Comparison of ENCODE assay signal across 15 cellular contexts in genomic region chr7:1121886-1122831, GRCh38. TPM values are rescaled to one million over a fixed set of nuclear protein-coding genes. Genes with fewer than 3 reads are reported as not detected.
DNase-seq lines count a peak whose midpoint lies in the region; ATAC-seq, FAIRE-seq and TF ChIP-seq lines count a peak whose summit lies in the region.
"Had no signal": no experiment of that assay in that cellular context is flagged by ENCODE, and none has a peak within 500 bp of the region (broad histone marks: within the 10 kb centered on the region; RNA-seq: fewer than 3 reads in every experiment).

No MANE protein-coding gene starts in this region.

- H3F3A ChIP-seq in Loucy (ENCODE audit: low read depth) = peaks cover 3% of the 10 kb centered on the region; the same call in 1 of the 2 replicates

- intact Hi-C loops in HepG2 (cut with micrococcal nuclease; ENCODE audit: unreplicated experiment) = no loop called here
- intact Hi-C loops in stomach (cut with DNase I; ENCODE audit: low total_unique reads) = no loop called here

- H3K4me2 ChIP-seq in Loucy (ENCODE audit: low read depth, low read length, poor library complexity, severe bottlenecking) (no peak overlapping the region), HepG2 (ENCODE audit: low read depth, low read length) (no peak overlapping the region)

- H3K79me2 ChIP-seq in Loucy (ENCODE audit: insufficient read depth, low read length) (no peaks in the 10 kb centered on the region), HepG2 (ENCODE audit: insufficient read depth, low read length) (peaks cover 18% of the 10 kb centered on the region)

- BruUV-seq in HepG2 (replicated peaks; lab: Mats Ljungman, UMichigan) = no TSS peak

- H3K9me3 ChIP-seq in Loucy (ENCODE audit: insufficient read depth, low read depth, low read length) (no peaks in the 10 kb centered on the region), HepG2 (ENCODE audit: low read length) (no peaks in the 10 kb centered on the region), stomach (no peaks in the 10 kb centered on the region)

- POLR2A ChIA-PET in HepG2 (lab: Yijun Ruan, JAX) = interaction anchor here (1.4 kb wide), 1 partner anchor 35 kb away, joined by 4 read pairs; no protein-coding TSS in a partner anchor

- H3K4me1 Mint-ChIP-seq in chondrocyte (ENCODE audit: low read depth) = peaks cover 43% of the 10 kb centered on the region

- FAIRE-seq in HepG2 (lab: Jason Lieb, UNC) = no peak
- FAIRE-seq: keratinocyte had no signal

- H4K20me1 ChIP-seq in Loucy (ENCODE audit: insufficient read depth, low read length, poor library complexity, severe bottlenecking) (no peaks in the 10 kb centered on the region), HepG2 (ENCODE audit: insufficient read depth, low read length) (no peaks in the 10 kb centered on the region)

- H3K27me3 ChIP-seq in Loucy (ENCODE audit: insufficient read depth, low read length, poor library complexity, severe bottlenecking) (no peaks in the 10 kb centered on the region), HepG2 (ENCODE audit: control insufficient read depth in 1 of 2, insufficient read depth in 2 of 2, low read length in 2 of 2) (no peaks in the 10 kb centered on the region), stomach (no peaks in the 10 kb centered on the region)

- H3K27ac ChIP-seq in HepG2 (ENCODE audit: extremely low read length, insufficient read depth, low read length) (no peak overlapping the region), stomach (peak overlapping the region in 3 of 5 donors; percentile 43 to 87 (median 86)), coronary artery (no peak overlapping the region)

- DNase-seq in chondrocyte (ENCODE audit: low spot score) (peak; percentile 72), HepG2 (ENCODE audit: low spot score) (no peak), stomach (no peak), coronary artery (ENCODE audit: low spot score) (no peak)
- no peak for DNase-seq in stimulated activated naive CD4-positive, alpha-beta T cell (lab: John Stamatoyannopoulos, UW)
- DNase-seq: activated CD4-positive, alpha-beta T cell treated with anti-CD3 and anti-CD28 coated beads, Interleukin-2, amount 50 U/mL, for 4 hours; activated T-cell treated with anti-CD3 and anti-CD28 coated beads, Interleukin-2, amount 50 U/mL, for 24 hours; C1 segment of cervical spinal cord; cerebellar nuclear complex; NCI-H1694 treated with DMSO at 0.1 percent for 48 hours had no signal

- no peak for TF ChIP-seq RAD21 in HepG2 (CRISPR knock-in tag; IDR thresholded peaks at IDR 0.05)

- H3K36me3 ChIP-seq in Loucy (ENCODE audit: insufficient read depth, low read length) (no peaks in the 10 kb centered on the region; the same call in 1 of the 2 replicates), HepG2 (replicated peaks in 1 of 2; ENCODE audit: control insufficient read depth in 1 of 2, insufficient read depth in 2 of 2, low read length in 2 of 2) (peaks cover 11 to 30% of the 10 kb centered on the region in 2 experiments; a peak in 4 of 5 replicates), stomach (peaks cover 0 to 20% (median 8%) of the 10 kb centered on the region in 4 donors)

- H3K9ac ChIP-seq in Loucy (ENCODE audit: low read depth, low read length, poor library complexity, severe bottlenecking) (peak overlapping the region; percentile 17), HepG2 (ENCODE audit: insufficient read depth, low read depth, low read length) (no peak overlapping the region)

- TF ChIP-seq EP300 in HepG2 (IDR thresholded peaks at IDR 0.05; ENCODE audit: low read depth in 2 of 2, low read length in 2 of 2) = no peak
- TF ChIP-seq EP300 in HepG2 (CRISPR knock-in tag; IDR thresholded peaks at IDR 0.05; ENCODE audit: borderline replicate concordance) = no peak
- no peak for TF ChIP-seq EP300 in stomach (IDR thresholded peaks at IDR 0.05)

- WGBS in HepG2 (ENCODE audit: low lambda C conversion rate) = 98% methylated on average over 9 of the region's 28 CpGs
- WGBS in stomach, 5 donors = 81 to 87% (median 86%) methylated on average over 20 to 28 of the region's 28 CpGs

- in situ Hi-C loops in HepG2 (cut with HindIII; ENCODE audit: extremely low pct_ligation_motif_present, low pct_unique_long_range_greater_than_20kb) = no loop called here

- peaks cover 5% of the 10 kb centered on the region for H3K4me1 ChIP-seq in Loucy (ENCODE audit: insufficient read depth, low read length, poor library complexity, severe bottlenecking)
- H3K4me1 ChIP-seq in HepG2 (ENCODE audit: insufficient read depth, low read length) = no peaks in the 10 kb centered on the region
- peaks cover 16 to 33% (median 28%) of the 10 kb centered on the region in 4 donors for H3K4me1 ChIP-seq in stomach

- no peak for TF ChIP-seq CTCF in Loucy (conservative IDR thresholded peaks at IDR 0.05; ENCODE audit: low read length)
- TF ChIP-seq CTCF in chondrocyte (IDR thresholded peaks at IDR 0.05) = no peak
- TF ChIP-seq CTCF in HepG2 (CRISPR knock-in tag; IDR thresholded peaks at IDR 0.05) = no peak
- TF ChIP-seq CTCF in stomach (IDR thresholded peaks at IDR 0.05) = no peak
- no peak for TF ChIP-seq CTCF in coronary artery (IDR thresholded peaks at IDR 0.05)

- H2AFZ ChIP-seq in Loucy (ENCODE audit: low read length) (no peak overlapping the region), HepG2 (ENCODE audit: low read length) (no peak overlapping the region)

- no peak overlapping the region for H3K4me3 Mint-ChIP-seq in chondrocyte (ENCODE audit: unreplicated experiment)
- H3K4me3 Mint-ChIP-seq: activated T-cell treated with anti-CD3 and anti-CD28 coated beads, Interleukin-2, amount 50 U/mL, for 24 hours had no signal

- H3K9me3 Mint-ChIP-seq in chondrocyte (ENCODE audit: low read depth) = no peaks in the 10 kb centered on the region

- H3K9me2 ChIP-seq in Loucy (replicated peaks; ENCODE audit: low read depth, low read length) = no peaks in the 10 kb centered on the region

- CTCF ChIA-PET in HepG2 (lab: Yijun Ruan, JAX; ENCODE audit: low intra/inter-chr PET ratio, low total read pairs) = interaction anchor here (2.2 kb wide), 1 partner anchor 35 kb away, joined by 10 read pairs; no protein-coding TSS in a partner anchor

- ATAC-seq in HepG2 (no peak), HG03095 (IDR thresholded peaks at IDR 0.05; ENCODE audit: unreplicated experiment) (no peak), HG03469 (IDR thresholded peaks at IDR 0.05; ENCODE audit: unreplicated experiment) (no peak)
- ATAC-seq: SK-N-SH treated with all-trans-retinoic acid at 6 μM for 48 hours had no signal

- H3K36me3 Mint-ChIP-seq in chondrocyte (ENCODE audit: low read depth) = peaks cover 4% of the 10 kb centered on the region

- H3K4me3 ChIP-seq in Loucy (ENCODE audit: low read length, poor library complexity, severe bottlenecking) = no peak overlapping the region
- no peak overlapping the region for H3K4me3 ChIP-seq in HepG2 (replicated peaks in 1 of 3; ENCODE audit: insufficient read depth in 1 of 3, low read depth in 2 of 3, low read length in 3 of 3)
- H3K4me3 ChIP-seq in stomach = no peak overlapping the region
- no peak overlapping the region for H3K4me3 ChIP-seq in coronary artery

- TF ChIP-seq POLR2A in HepG2 (IDR thresholded peaks at IDR 0.05; ENCODE audit: insufficient read depth in 1 of 2, low read depth in 2 of 2, low read length in 2 of 2) (no peak), stomach (IDR thresholded peaks at IDR 0.05) (no peak)

- H3K27ac Mint-ChIP-seq in chondrocyte (ENCODE audit: unreplicated experiment) = peak overlapping the region; percentile 49
- H3K27ac Mint-ChIP-seq: activated T-cell treated with anti-CD3 and anti-CD28 coated beads, Interleukin-2, amount 50 U/mL, for 24 hours had no signal

- H3K27me3 Mint-ChIP-seq in chondrocyte (ENCODE audit: low read depth) = no peaks in the 10 kb centered on the region
- H3K27me3 Mint-ChIP-seq: activated T-cell treated with anti-CD3 and anti-CD28 coated beads, Interleukin-2, amount 50 U/mL, for 24 hours had no signal

RNA-seq across cellular contexts. Expression of gene GPER1, which starts 34.2 kb away (rescaled TPM):
- total RNA-seq in chondrocyte (5.7 to 9.9 TPM (median 9.5 TPM) in 3 replicates), HepG2 (2016; rRNA removed; fragmentation: Illumina TruSeq; extraction: Trizol) (15.2 and 19.7 TPM in 2 replicates), stomach (10 to 100 TPM in 2 of 5 donors, 1 to 10 TPM in 1, under 1 TPM in 1, not detected in 1; 0.58 to 18.3 (median 9.7) TPM)
- 11.8 and 14.0 TPM in 2 replicates for total RNA-seq in HepG2 (2016; cell fraction: cytosol; rRNA removed; fragmentation: Illumina TruSeq; extraction: Trizol; ENCODE audit: low read depth)
- total RNA-seq in HepG2 (2016; cell fraction: insoluble cytoplasmic fraction; rRNA removed; fragmentation: Illumina TruSeq; extraction: Trizol) = 14.3 and 19.8 TPM in 2 replicates
- total RNA-seq in HepG2 (2016; cell fraction: membrane; rRNA removed; fragmentation: Illumina TruSeq; extraction: Trizol) = 22.2 and 30.5 TPM in 2 replicates
- 13.6 and 15.7 TPM in 2 replicates for total RNA-seq in HepG2 (2016; cell fraction: nucleus; rRNA removed; fragmentation: Illumina TruSeq; extraction: Trizol)
- polyA plus RNA-seq in HepG2 (2011; rRNA removed) (12.7 and 16.4 TPM in 2 replicates), stomach (10 to 100 TPM; 21.9 to 31.2 (median 26.0) TPM)
- 14.9 and 19.2 TPM in 2 replicates for polyA plus RNA-seq in HepG2 (2011; cell fraction: cytosol; rRNA removed)
- polyA plus RNA-seq in HepG2 (2011; cell fraction: nucleus; rRNA removed) = 55.4 and 63.5 TPM in 2 replicates
- 10.5 and 10.7 TPM in 2 replicates for polyA plus RNA-seq in HepG2 (2012)
- polyA plus RNA-seq in HepG2 (2016; cell fraction: cytosol; fragmentation: Illumina TruSeq; extraction: Trizol; ENCODE audit: low read depth) = 9.9 and 11.3 TPM in 2 replicates
- polyA plus RNA-seq in HepG2 (2016; cell fraction: insoluble cytoplasmic fraction; fragmentation: Illumina TruSeq; extraction: Trizol; ENCODE audit: low read depth) = 17.5 and 21.3 TPM in 2 replicates
- 22.0 and 22.5 TPM in 2 replicates for polyA plus RNA-seq in HepG2 (2016; cell fraction: membrane; fragmentation: Illumina TruSeq; extraction: Trizol; ENCODE audit: low read depth)
- polyA plus RNA-seq in HepG2 (2016; cell fraction: nucleus; fragmentation: Illumina TruSeq; extraction: Trizol; ENCODE audit: insufficient read depth, low read depth) = 36.9 and 39.6 TPM in 2 replicates
- 7.5 and 47.4 TPM in 2 replicates for polyA minus RNA-seq in HepG2 (2011; rRNA and poly(A)+ RNA removed; ENCODE audit: low replicate concordance)
- polyA minus RNA-seq in HepG2 (2011; cell fraction: cytosol; rRNA and poly(A)+ RNA removed) = 11.5 and 13.4 TPM in 2 replicates
- polyA minus RNA-seq in HepG2 (2011; cell fraction: nucleus; rRNA and poly(A)+ RNA removed) = 4.2 and 5.7 TPM in 2 replicates

RNA-seq across cellular contexts. Expression of gene ZFAND2A, which starts 37.8 kb away (rescaled TPM):
- 15.2 to 16.2 TPM (median 15.6 TPM) in 3 replicates for total RNA-seq in chondrocyte
- 140 and 171 TPM in 2 replicates for total RNA-seq in HepG2 (2016; rRNA removed; fragmentation: Illumina TruSeq; extraction: Trizol)
- 81.0 and 93.7 TPM in 2 replicates for total RNA-seq in HepG2 (2016; cell fraction: cytosol; rRNA removed; fragmentation: Illumina TruSeq; extraction: Trizol; ENCODE audit: low read depth)
- 144 and 177 TPM in 2 replicates for total RNA-seq in HepG2 (2016; cell fraction: insoluble cytoplasmic fraction; rRNA removed; fragmentation: Illumina TruSeq; extraction: Trizol)
- total RNA-seq in HepG2 (2016; cell fraction: membrane; rRNA removed; fragmentation: Illumina TruSeq; extraction: Trizol) = 105 and 123 TPM in 2 replicates
- total RNA-seq in HepG2 (2016; cell fraction: nucleus; rRNA removed; fragmentation: Illumina TruSeq; extraction: Trizol) = 76.5 and 85.9 TPM in 2 replicates
- polyA plus RNA-seq in HepG2 (2011; rRNA removed) = 153 and 155 TPM in 2 replicates
- 116 and 139 TPM in 2 replicates for polyA plus RNA-seq in HepG2 (2011; cell fraction: cytosol; rRNA removed)
- 105 and 133 TPM in 2 replicates for polyA plus RNA-seq in HepG2 (2011; cell fraction: nucleus; rRNA removed)
- polyA plus RNA-seq in HepG2 (2012) = 91.5 and 117 TPM in 2 replicates
- polyA plus RNA-seq in HepG2 (2016; cell fraction: cytosol; fragmentation: Illumina TruSeq; extraction: Trizol; ENCODE audit: low read depth) = 71.0 and 75.6 TPM in 2 replicates
- polyA plus RNA-seq in HepG2 (2016; cell fraction: insoluble cytoplasmic fraction; fragmentation: Illumina TruSeq; extraction: Trizol; ENCODE audit: low read depth) = 158 and 167 TPM in 2 replicates
- polyA plus RNA-seq in HepG2 (2016; cell fraction: membrane; fragmentation: Illumina TruSeq; extraction: Trizol; ENCODE audit: low read depth) = 89.5 and 100 TPM in 2 replicates
- 146 and 157 TPM in 2 replicates for polyA plus RNA-seq in HepG2 (2016; cell fraction: nucleus; fragmentation: Illumina TruSeq; extraction: Trizol; ENCODE audit: insufficient read depth, low read depth)
- 24.9 and 155 TPM in 2 replicates for polyA minus RNA-seq in HepG2 (2011; rRNA and poly(A)+ RNA removed; ENCODE audit: low replicate concordance)
- polyA minus RNA-seq in HepG2 (2011; cell fraction: cytosol; rRNA and poly(A)+ RNA removed) = 40.2 and 55.3 TPM in 2 replicates
- polyA minus RNA-seq in HepG2 (2011; cell fraction: nucleus; rRNA and poly(A)+ RNA removed) = 50.2 and 66.8 TPM in 2 replicates
- total RNA-seq in stomach = 10 to 100 TPM in 4 of 5 donors, under 1 TPM in 1; 0.89 to 44.9 (median 20.2) TPM
- 10 to 100 TPM; 37.4 to 93.6 (median 53.1) TPM for polyA plus RNA-seq in stomach

Comparison
In these comparisons a context has a peak if more than half of its experiments do, and no peak if none do; other contexts are left out.
1. H3K27ac ChIP-seq: peak in stomach (3 of 5); none in HepG2 (single experiment) and coronary artery (0 of 2).